20 cellular contexts compared by ENCODE assay signal in genomic region chr10:69501657-69502056, GRCh38.
"Had no signal": no experiment of that assay in that cellular context is flagged by ENCODE, and none has a peak within 500 bp of the region (broad histone marks: within the 10 kb centered on the region; RNA-seq: fewer than 3 reads in every experiment).

No MANE protein-coding gene starts in this region.

- H3K9me3 Mint-ChIP-seq: activated CD4-positive, alpha-beta memory T cell treated with anti-CD3 and anti-CD28 coated beads, Interleukin-2, amount 10 ng/mL, durations not matched to agents 7 days and 5 days; activated CD4-positive, alpha-beta T cell treated with anti-CD3 and anti-CD28 coated beads, Interleukin-2, amount 10 ng/mL, durations not matched to agents 24 days and 14 days; activated naive CD4-positive, alpha-beta T cell treated with anti-CD3 and anti-CD28 coated beads, Interleukin-2, amount 10 ng/mL, durations not matched to agents 7 days and 5 days; activated T-helper 2 cell treated with anti-CD3 and anti-CD28 coated beads, Interferon-gamma antibody, Interleukin-2, Interleukin-4, amounts not matched to agents 10 μg/mL and 5 μg/mL and 100 μg/mL, durations not matched to agents 14 hours and 24 hours and 36 hours; mesothelial cell of epicardium; naive thymus-derived CD8-positive, alpha-beta T cell; stimulated activated effector memory CD8-positive, alpha-beta T cell treated with anti-CD3 and anti-CD28 coated beads, Interleukin-12 subunit alpha, Interleukin-12 subunit beta, amount 100 ng/mL, for 72 hours had no signal

- H3K27me3 ChIP-seq: ovary, upper lobe of left lung had no signal

- H3K4me3 ChIP-seq: coronary artery, ovary, prostate gland, thoracic aorta, upper lobe of left lung had no signal

- H3K36me3 Mint-ChIP-seq: activated CD8-positive, alpha-beta memory T cell treated with anti-CD3 and anti-CD28 coated beads, Interleukin-2, amount 10 ng/mL, durations not matched to agents 7 days and 5 days; activated naive CD4-positive, alpha-beta T cell treated with anti-CD3 and anti-CD28 coated beads, Interleukin-2, amount 10 ng/mL, durations not matched to agents 7 days and 5 days; mesothelial cell of epicardium; naive thymus-derived CD8-positive, alpha-beta T cell; stimulated activated effector memory CD8-positive, alpha-beta T cell treated with anti-CD3 and anti-CD28 coated beads, Interleukin-12 subunit alpha, Interleukin-12 subunit beta, amount 100 ng/mL, for 72 hours had no signal

- H3K4me1 ChIP-seq: prostate gland had no signal

- H3K4me3 Mint-ChIP-seq: activated CD4-positive, alpha-beta memory T cell treated with anti-CD3 and anti-CD28 coated beads, Interleukin-2, amount 10 ng/mL, durations not matched to agents 7 days and 5 days; activated CD4-positive, alpha-beta T cell treated with anti-CD3 and anti-CD28 coated beads, Interleukin-2, amount 10 ng/mL, durations not matched to agents 24 days and 14 days; activated CD8-positive, alpha-beta memory T cell treated with anti-CD3 and anti-CD28 coated beads, Interleukin-2, amount 10 ng/mL, durations not matched to agents 7 days and 5 days; activated naive CD4-positive, alpha-beta T cell treated with anti-CD3 and anti-CD28 coated beads, Interleukin-2, amount 10 ng/mL, durations not matched to agents 7 days and 5 days; mesothelial cell of epicardium; naive thymus-derived CD8-positive, alpha-beta T cell; stimulated activated effector memory CD8-positive, alpha-beta T cell treated with anti-CD3 and anti-CD28 coated beads, Interleukin-12 subunit alpha, Interleukin-12 subunit beta, amount 100 ng/mL, for 72 hours had no signal

- H3K9me3 ChIP-seq: ovary, prostate gland, SK-N-SH, thoracic aorta, upper lobe of left lung had no signal

- ATAC-seq: activated CD8-positive, alpha-beta memory T cell treated with anti-CD3 and anti-CD28 coated beads, Interleukin-2, amount 10 ng/mL, durations not matched to agents 7 days and 5 days; naive thymus-derived CD8-positive, alpha-beta T cell; stimulated activated effector memory CD8-positive, alpha-beta T cell treated with anti-CD3 and anti-CD28 coated beads, Interleukin-12 subunit alpha, Interleukin-12 subunit beta, amount 100 ng/mL, for 72 hours had no signal

- H3K36me3 ChIP-seq: ovary, prostate gland, thoracic aorta had no signal

- DNase-seq: activated CD4-positive, alpha-beta memory T cell treated with anti-CD3 and anti-CD28 coated beads, Interleukin-2, amount 10 ng/mL, durations not matched to agents 7 days and 5 days; activated CD4-positive, alpha-beta T cell treated with anti-CD3 and anti-CD28 coated beads, Interleukin-2, amount 10 ng/mL, durations not matched to agents 24 days and 14 days; activated CD8-positive, alpha-beta memory T cell treated with anti-CD3 and anti-CD28 coated beads, Interleukin-2, amount 10 ng/mL, durations not matched to agents 7 days and 5 days; activated T-cell treated with anti-CD3 and anti-CD28 coated beads, Interleukin-2, amount 50 U/mL, for 1 hour; amygdala; cerebellar nuclear complex; kidney; ovary; SK-N-SH; stimulated activated CD4-positive, alpha-beta T cell treated with anti-CD3 and anti-CD28 coated beads, Interleukin-2, amount 100 ng/mL, for 24 hours; upper lobe of left lung had no signal

- H3K27ac ChIP-seq: coronary artery, epithelial cell of prostate, ovary, prostate gland, thoracic aorta, upper lobe of left lung had no signal

- H3K27ac Mint-ChIP-seq: activated CD4-positive, alpha-beta memory T cell treated with anti-CD3 and anti-CD28 coated beads, Interleukin-2, amount 10 ng/mL, durations not matched to agents 7 days and 5 days; activated CD4-positive, alpha-beta T cell treated with anti-CD3 and anti-CD28 coated beads, Interleukin-2, amount 10 ng/mL, durations not matched to agents 24 days and 14 days; activated CD8-positive, alpha-beta memory T cell treated with anti-CD3 and anti-CD28 coated beads, Interleukin-2, amount 10 ng/mL, durations not matched to agents 7 days and 5 days; activated naive CD4-positive, alpha-beta T cell treated with anti-CD3 and anti-CD28 coated beads, Interleukin-2, amount 10 ng/mL, durations not matched to agents 7 days and 5 days; activated T-helper 2 cell treated with anti-CD3 and anti-CD28 coated beads, Interferon-gamma antibody, Interleukin-2, Interleukin-4, amounts not matched to agents 10 μg/mL and 5 μg/mL and 100 μg/mL, durations not matched to agents 14 hours and 24 hours and 36 hours; mesothelial cell of epicardium; naive thymus-derived CD8-positive, alpha-beta T cell had no signal

- H3K27me3 Mint-ChIP-seq: activated CD4-positive, alpha-beta memory T cell treated with anti-CD3 and anti-CD28 coated beads, Interleukin-2, amount 10 ng/mL, durations not matched to agents 7 days and 5 days; activated CD4-positive, alpha-beta T cell treated with anti-CD3 and anti-CD28 coated beads, Interleukin-2, amount 10 ng/mL, durations not matched to agents 24 days and 14 days; activated CD8-positive, alpha-beta memory T cell treated with anti-CD3 and anti-CD28 coated beads, Interleukin-2, amount 10 ng/mL, durations not matched to agents 7 days and 5 days; naive thymus-derived CD8-positive, alpha-beta T cell had no signal
